In the genomic region with DNA sequence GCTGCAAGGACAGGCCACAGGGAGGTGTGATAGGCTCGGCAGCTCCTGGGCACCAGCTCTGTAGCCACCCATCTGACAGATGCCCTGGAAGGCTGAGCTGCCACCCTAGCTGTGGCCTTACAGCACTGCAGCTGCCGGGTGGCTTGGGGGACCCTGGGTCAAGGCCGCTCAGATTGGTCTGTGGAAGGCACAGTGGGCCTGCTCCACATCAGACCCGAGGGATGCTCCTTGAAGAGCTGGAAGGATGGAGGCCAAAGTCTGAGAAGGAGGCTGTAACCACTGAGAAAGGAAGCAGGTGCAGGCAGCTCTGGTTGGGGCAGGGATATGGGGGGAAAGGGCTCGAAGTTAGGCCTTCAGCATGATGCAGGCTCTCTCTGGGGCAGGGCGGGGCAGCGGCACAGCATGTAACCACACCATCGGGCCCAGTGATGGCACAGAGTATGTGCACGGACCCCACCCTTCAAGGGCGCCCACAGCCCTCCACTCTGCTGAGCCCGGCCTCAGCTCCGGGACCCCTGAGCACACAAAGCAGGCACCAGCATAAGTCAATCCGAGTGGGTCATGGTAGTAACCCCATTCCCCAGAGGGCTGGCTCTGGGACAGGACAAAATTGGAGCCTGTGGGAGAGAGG, we compare ENCODE assay signal across 17 cellular contexts.
DNase-seq lines count a peak whose midpoint lies in the region; ATAC-seq and TF ChIP-seq lines count a peak whose summit lies in the region.
"Had no signal": no experiment of that assay in that cellular context is flagged by ENCODE, and none has a peak within 500 bp of the region (broad histone marks: within the 10 kb centered on the region; RNA-seq: fewer than 3 reads in every experiment).

No MANE protein-coding gene starts in this region.

- H3K4me3 Mint-ChIP-seq in chondrocyte (ENCODE audit: unreplicated experiment) (no peak overlapping the region), osteocyte (ENCODE audit: unreplicated experiment) (no peak overlapping the region)
- H3K4me3 Mint-ChIP-seq: CD14-positive monocyte, GM23338 had no signal

- H3K27ac ChIP-seq in lower lobe of right lung (no peak overlapping the region), stomach (no peak overlapping the region)
- H3K27ac ChIP-seq: A549, KMS-11 had no signal

- WGBS in stomach, 5 donors, result 77 to 90% (median 83%) methylated on average over 8 to 13 of the region's 13 CpGs

- intact Hi-C loops in Right ventricle myocardium inferior (cut with DNase I) (no loop called here), left cardiac atrium (cut with DNase I) (no loop called here), lower lobe of right lung (cut with DNase I) (no loop called here), stomach (cut with DNase I; ENCODE audit: low total_unique reads) (no loop called here)

- H3K36me3 ChIP-seq in lower lobe of right lung (no peaks in the 10 kb centered on the region), stomach (no peaks in the 10 kb centered on the region), BE2C (no peaks in the 10 kb centered on the region)

- H3K9me3 ChIP-seq in lower lobe of right lung (peaks cover 13% of the 10 kb centered on the region), stomach (peaks cover 0 to 20% (median 16%) of the 10 kb centered on the region in 4 donors), BE2C (peaks cover 3% of the 10 kb centered on the region)

- H3K27me3 Mint-ChIP-seq in chondrocyte (ENCODE audit: low read depth), result peaks cover 21% of the 10 kb centered on the region
- peaks cover 13% of the 10 kb centered on the region for H3K27me3 Mint-ChIP-seq in osteocyte (ENCODE audit: unreplicated experiment)

- H3K27me3 ChIP-seq in lower lobe of right lung (ENCODE audit: low read depth) (peaks cover 4% of the 10 kb centered on the region), stomach (peaks cover 0 to 40% (median 5%) of the 10 kb centered on the region in 3 donors), BE2C (no peaks in the 10 kb centered on the region)

- ATAC-seq in Right ventricle myocardium inferior, result no peak
- no peak for ATAC-seq in left cardiac atrium
- no peak for ATAC-seq in lower lobe of right lung
- ATAC-seq in HG03097 (IDR thresholded peaks at IDR 0.05; ENCODE audit: low FRiP score, unreplicated experiment), result no peak
- ATAC-seq: GM23338 had no signal

- no peak for TF ChIP-seq CTCF in chondrocyte (IDR thresholded peaks at IDR 0.05)
- TF ChIP-seq CTCF in lower lobe of right lung (IDR thresholded peaks at IDR 0.05), result no peak
- no peak for TF ChIP-seq CTCF in stomach (IDR thresholded peaks at IDR 0.05)
- TF ChIP-seq CTCF in osteocyte (IDR thresholded peaks at IDR 0.05), result no peak
- TF ChIP-seq CTCF in BE2C (IDR thresholded peaks at IDR 0.05; ENCODE audit: low read depth, low read length), result no peak

- H3K9me3 Mint-ChIP-seq in chondrocyte (ENCODE audit: low read depth) (peaks cover 17% of the 10 kb centered on the region), osteocyte (ENCODE audit: unreplicated experiment) (peaks cover 8% of the 10 kb centered on the region)

- no peak for TF ChIP-seq EP300 in stomach (IDR thresholded peaks at IDR 0.05)

- no peaks in the 10 kb centered on the region for H3K4me1 ChIP-seq in lower lobe of right lung
- H3K4me1 ChIP-seq in stomach, result no peaks in the 10 kb centered on the region
- no peaks in the 10 kb centered on the region for H3K4me1 ChIP-seq in BE2C
- H3K4me1 ChIP-seq: A549 had no signal

- H3K36me3 Mint-ChIP-seq in chondrocyte (ENCODE audit: low read depth) (no peaks in the 10 kb centered on the region), osteocyte (ENCODE audit: unreplicated experiment) (no peaks in the 10 kb centered on the region)
- H3K36me3 Mint-ChIP-seq: CD14-positive monocyte had no signal

- no peak overlapping the region for H3K27ac Mint-ChIP-seq in chondrocyte (ENCODE audit: unreplicated experiment)
- no peak overlapping the region for H3K27ac Mint-ChIP-seq in osteocyte (ENCODE audit: unreplicated experiment)
- H3K27ac Mint-ChIP-seq: CD14-positive monocyte, GM23338 had no signal

- H3K4me1 Mint-ChIP-seq in chondrocyte (ENCODE audit: low read depth), result peaks cover 4% of the 10 kb centered on the region
- H3K4me1 Mint-ChIP-seq in osteocyte (ENCODE audit: unreplicated experiment), result peaks cover 17% of the 10 kb centered on the region
- H3K4me1 Mint-ChIP-seq: CD14-positive monocyte had no signal

- peak; percentile 45 for DNase-seq in Right ventricle myocardium inferior (ENCODE audit: missing footprints)
- no peak for DNase-seq in left cardiac atrium
- DNase-seq in chondrocyte (ENCODE audit: low spot score), result peak; percentile 84
- DNase-seq in lower lobe of right lung, result peak; percentile 32
- peak; percentile 10 for DNase-seq in stomach
- no peak for DNase-seq in osteocyte (ENCODE audit: extremely low spot score, unreplicated experiment)
- DNase-seq in BE2C, result no peak
- DNase-seq: COR-L47, GF-D8, NCI-H1048, NCI-H1436 treated with DMSO at 0.1 percent for 48 hours, NCI-H510A treated with DMSO at 0.1 percent for 48 hours had no signal

- no peak for TF ChIP-seq POLR2A in stomach (IDR thresholded peaks at IDR 0.05)

- H3K4me3 ChIP-seq in lower lobe of right lung, result no peak overlapping the region
- H3K4me3 ChIP-seq in stomach, result no peak overlapping the region
- H3K4me3 ChIP-seq in BE2C (ENCODE audit: low read depth, low read length), result no peak overlapping the region
- H3K4me3 ChIP-seq: A549, GM23338 had no signal

Comparison
In these comparisons a context has a peak if more than half of its experiments do, and no peak if none do; other contexts are left out.
1. DNase-seq: peak in Right ventricle myocardium inferior (single experiment), chondrocyte (single experiment), lower lobe of right lung (single experiment) and stomach (single experiment); none in left cardiac atrium (single experiment), osteocyte (single experiment) and BE2C (single experiment).